1 cellular context compared by ENCODE assay signal in the genomic region with DNA sequence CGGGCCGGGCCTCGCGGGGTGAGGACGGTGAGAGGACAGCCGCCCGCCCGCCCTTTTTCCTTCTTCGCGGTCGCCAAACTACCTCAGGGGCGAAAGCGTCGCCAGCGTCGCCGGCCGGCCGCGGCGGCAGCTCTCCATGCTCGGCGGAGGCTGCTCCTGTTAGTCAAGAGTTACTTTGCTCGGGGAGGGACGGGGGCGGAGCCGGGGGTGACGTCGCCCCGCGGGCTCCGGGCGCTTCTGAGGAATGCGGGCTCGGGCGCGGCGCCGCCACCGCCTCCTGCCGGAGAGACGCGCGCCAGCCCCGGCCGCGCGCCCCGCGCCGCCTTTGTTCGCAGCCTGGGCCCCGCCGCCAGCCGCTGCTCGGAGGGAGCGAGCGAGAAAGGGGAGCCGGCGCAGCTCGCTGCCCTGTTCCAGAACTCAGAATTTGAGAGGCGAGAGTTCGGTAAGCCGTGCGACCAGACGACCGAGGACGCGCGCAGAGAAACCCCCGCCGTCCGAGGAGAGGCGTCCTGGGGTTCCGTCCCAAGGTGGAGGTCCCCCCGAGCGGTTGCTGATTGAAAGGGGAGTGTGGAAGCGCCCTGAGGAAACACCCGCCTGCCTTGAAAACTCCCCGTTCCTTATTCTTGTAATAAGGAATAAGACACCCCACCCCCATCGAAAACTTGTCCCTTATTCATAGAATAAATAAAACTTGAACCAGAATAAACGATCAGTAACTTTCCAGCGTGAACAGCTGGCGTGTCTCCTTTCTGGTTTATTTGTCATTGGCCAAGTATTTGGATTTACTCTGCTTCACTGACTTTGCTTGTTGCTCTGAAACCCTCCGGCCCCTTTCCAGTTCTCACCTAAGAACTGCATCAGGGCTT.
TF ChIP-seq lines count a peak whose summit lies in the region.

Gene PTPRK, minus strand, starts transcription at position 164 of the 866 bp plus-strand sequence. CDS start 241 bp downstream, outside the sequence.

TF ChIP-seq in HEK293, 187 proteins besides CTCF, POLR2A, EP300 and RAD21 (continued from another document):
- TF ChIP-seq ZBTB10 (tag by site-specific recombination; IDR thresholded peaks at IDR 0.05) (no peak; the same call in none of the 2 replicates), ZNF404 (tag by site-specific recombination; IDR thresholded peaks at IDR 0.05) (no peak), ZNF510 (tag by site-specific recombination; IDR thresholded peaks at IDR 0.05; ENCODE audit: insufficient replicate concordance) (no peak), ZNF791 (tag by site-specific recombination; IDR thresholded peaks at IDR 0.05) (no peak), ZNF140 (tag by site-specific recombination; IDR thresholded peaks at IDR 0.05) (no peak), ZXDB (tag by site-specific recombination; IDR thresholded peaks at IDR 0.05) (peak; percentile 76; the same call in 1 of the 2 replicates), PBX3 (CRISPR knock-in tag; IDR thresholded peaks at IDR 0.05) (peak; percentile 68; the same call in 1 of the 2 replicates), ZNF223 (tag by site-specific recombination; IDR thresholded peaks at IDR 0.05) (no peak), ZBTB8A (tag by site-specific recombination; IDR thresholded peaks at IDR 0.05) (peak; percentile 69), ZBTB21 (tag by site-specific recombination; IDR thresholded peaks at IDR 0.05) (no peak), GFI1B (tag by site-specific recombination; IDR thresholded peaks at IDR 0.05) (no peak), IKZF3 (tag by site-specific recombination; IDR thresholded peaks at IDR 0.05) (no peak), SP2 (tag by site-specific recombination; IDR thresholded peaks at IDR 0.05) (peak; percentile 50; the same call in 1 of the 2 replicates), ZNF214 (tag by site-specific recombination; IDR thresholded peaks at IDR 0.05; ENCODE audit: borderline replicate concordance) (no peak), ZNF521 (tag by site-specific recombination; IDR thresholded peaks at IDR 0.05) (no peak), ZNF292 (tag by site-specific recombination; IDR thresholded peaks at IDR 0.05; ENCODE audit: borderline replicate concordance, low read depth) (no peak), ZEB2 (tag by site-specific recombination; IDR thresholded peaks at IDR 0.05) (peak; percentile 60), ZNF341 (tag by site-specific recombination; IDR thresholded peaks at IDR 0.05; ENCODE audit: low read depth) (peak; percentile 61; the same call in 1 of the 2 replicates), ZNF280C (tag by site-specific recombination; IDR thresholded peaks at IDR 0.05) (no peak), ZNF549 (tag by site-specific recombination; IDR thresholded peaks at IDR 0.05) (no peak), ZNF350 (tag by site-specific recombination; IDR thresholded peaks at IDR 0.05) (no peak), ZNF202 (tag by site-specific recombination; IDR thresholded peaks at IDR 0.05; ENCODE audit: borderline replicate concordance) (no peak), ZNF324 (tag by site-specific recombination; IDR thresholded peaks at IDR 0.05) (0 out of 2 replicates have a peak, but pooled peaks have one; percentile 32), ZNF555 (tag by site-specific recombination; conservative IDR thresholded peaks at IDR 0.05) (no peak), BCL11B (tag by site-specific recombination; IDR thresholded peaks at IDR 0.05; ENCODE audit: low read depth) (no peak), ZNF660 (tag by site-specific recombination; IDR thresholded peaks at IDR 0.05) (peak; percentile 45; the same call in 1 of the 2 replicates), GLI2 (tag by site-specific recombination; IDR thresholded peaks at IDR 0.05; ENCODE audit: borderline replicate concordance, low read depth) (no peak), ZSCAN30 (tag by site-specific recombination; IDR thresholded peaks at IDR 0.05) (peak; percentile 55; the same call in 1 of the 2 replicates), ZBTB17 (tag by site-specific recombination; IDR thresholded peaks at IDR 0.05) (peak; percentile 89), MEIS1 (CRISPR knock-in tag; IDR thresholded peaks at IDR 0.05; ENCODE audit: borderline replicate concordance) (0 out of 2 replicates have a peak, but pooled peaks have one; percentile 11), ZNF37A (tag by site-specific recombination; IDR thresholded peaks at IDR 0.05) (no peak), ZNF2 (tag by site-specific recombination; IDR thresholded peaks at IDR 0.05) (peak; percentile 81; the same call in 1 of the 2 replicates), ZNF610 (tag by site-specific recombination; IDR thresholded peaks at IDR 0.05; ENCODE audit: borderline replicate concordance) (0 out of 2 replicates have a peak, but pooled peaks have one; percentile 61), ZNF488 (tag by site-specific recombination; IDR thresholded peaks at IDR 0.05) (no peak), ZNF623 (tag by site-specific recombination; IDR thresholded peaks at IDR 0.05) (no peak), BCL11A (tag by site-specific recombination; IDR thresholded peaks at IDR 0.05; ENCODE audit: low read depth) (no peak), GLIS1 (tag by site-specific recombination; IDR thresholded peaks at IDR 0.05) (peak; percentile 3), AEBP2 (tag by site-specific recombination; IDR thresholded peaks at IDR 0.05; ENCODE audit: borderline replicate concordance) (no peak), TRIM28 (IDR thresholded peaks at IDR 0.05; ENCODE audit: borderline replicate concordance, low read length) (0 out of 2 replicates have a peak, but pooled peaks have one; percentile 21), ZNF433 (tag by site-specific recombination; IDR thresholded peaks at IDR 0.05; ENCODE audit: low read depth) (no peak), ZFP41 (tag by site-specific recombination; IDR thresholded peaks at IDR 0.05; ENCODE audit: borderline replicate concordance) (no peak), ZNF266 (tag by site-specific recombination; IDR thresholded peaks at IDR 0.05; ENCODE audit: low read depth) (no peak), ZNF138 (tag by site-specific recombination; IDR thresholded peaks at IDR 0.05; ENCODE audit: borderline replicate concordance) (0 out of 2 replicates have a peak, but pooled peaks have one; percentile 6)
- TF ChIP-seq, protein P1, sequence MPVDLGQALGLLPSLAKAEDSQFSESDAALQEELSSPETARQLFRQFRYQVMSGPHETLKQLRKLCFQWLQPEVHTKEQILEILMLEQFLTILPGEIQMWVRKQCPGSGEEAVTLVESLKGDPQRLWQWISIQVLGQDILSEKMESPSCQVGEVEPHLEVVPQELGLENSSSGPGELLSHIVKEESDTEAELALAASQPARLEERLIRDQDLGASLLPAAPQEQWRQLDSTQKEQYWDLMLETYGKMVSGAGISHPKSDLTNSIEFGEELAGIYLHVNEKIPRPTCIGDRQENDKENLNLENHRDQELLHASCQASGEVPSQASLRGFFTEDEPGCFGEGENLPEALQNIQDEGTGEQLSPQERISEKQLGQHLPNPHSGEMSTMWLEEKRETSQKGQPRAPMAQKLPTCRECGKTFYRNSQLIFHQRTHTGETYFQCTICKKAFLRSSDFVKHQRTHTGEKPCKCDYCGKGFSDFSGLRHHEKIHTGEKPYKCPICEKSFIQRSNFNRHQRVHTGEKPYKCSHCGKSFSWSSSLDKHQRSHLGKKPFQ (tag by site-specific recombination; IDR thresholded peaks at IDR 0.05): peak; percentile 95
- TF ChIP-seq, protein P2, sequence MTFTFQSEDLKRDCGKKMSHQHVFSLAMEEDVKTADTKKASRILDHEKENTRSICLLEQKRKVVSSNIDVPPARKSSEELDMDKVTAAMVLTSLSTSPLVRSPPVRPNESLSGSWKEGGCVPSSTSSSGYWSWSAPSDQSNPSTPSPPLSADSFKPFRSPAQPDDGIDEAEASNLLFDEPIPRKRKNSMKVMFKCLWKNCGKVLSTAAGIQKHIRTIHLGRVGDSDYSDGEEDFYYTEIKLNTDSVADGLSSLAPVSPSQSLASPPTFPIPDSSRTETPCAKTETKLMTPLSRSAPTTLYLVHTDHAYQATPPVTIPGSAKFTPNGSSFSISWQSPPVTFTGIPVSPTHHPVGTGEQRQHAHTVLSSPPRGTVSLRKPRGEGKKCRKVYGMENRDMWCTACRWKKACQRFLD (tag by site-specific recombination; IDR thresholded peaks at IDR 0.05): 0 out of 2 replicates have a peak, but pooled peaks have one; percentile 15
